In the genomic region with DNA sequence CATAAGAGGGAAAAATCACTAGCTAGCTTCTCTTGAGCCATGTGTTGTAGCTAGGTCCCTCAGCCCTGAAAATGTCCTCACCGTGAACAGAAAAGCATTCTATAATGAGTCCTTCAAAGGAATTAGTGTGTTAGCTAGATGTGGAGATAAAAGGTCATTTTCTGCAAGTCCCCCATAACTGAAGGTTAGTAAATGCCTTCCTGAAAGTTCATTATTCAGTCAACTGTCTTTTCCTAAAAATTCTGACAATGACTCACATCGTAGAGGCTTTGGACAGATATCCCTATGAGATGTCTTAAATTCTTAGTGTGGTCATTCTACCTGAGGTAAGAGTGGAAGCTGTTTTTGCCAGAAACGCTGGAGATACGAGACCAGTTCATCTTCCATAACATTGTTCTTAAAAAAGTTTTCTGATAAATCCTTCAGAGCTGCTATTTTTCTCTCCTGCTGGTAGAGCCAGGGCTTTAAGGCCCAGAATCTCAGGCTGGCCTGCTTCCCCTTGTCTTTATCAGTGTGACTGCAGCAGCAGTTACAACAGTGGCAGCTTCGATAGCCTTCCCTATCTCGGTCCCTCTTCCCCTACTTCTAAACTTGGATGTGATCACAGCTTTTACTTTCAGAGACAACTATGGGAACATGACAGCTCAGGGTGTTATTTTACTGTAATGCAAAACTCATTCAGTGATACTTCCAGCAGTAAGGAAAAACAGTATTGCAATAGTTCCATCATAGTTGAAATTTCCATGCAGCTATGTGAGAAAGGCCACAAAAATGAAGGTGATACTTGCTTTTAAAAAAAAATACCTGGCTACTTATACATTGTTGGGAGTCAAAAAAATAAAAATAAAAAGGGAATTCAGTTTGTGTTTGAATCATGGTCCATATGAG, we compare ENCODE assay signal across 1 cellular context.
TF ChIP-seq lines count a peak whose summit lies in the region.

No MANE protein-coding gene starts in this region.

TF ChIP-seq in GM23338, 12 proteins besides CTCF, POLR2A, EP300 and RAD21 (continued from another document):
- TF ChIP-seq ETS1 (IDR thresholded peaks at IDR 0.05) (no peak), ZNF331 (CRISPR knock-in tag; IDR thresholded peaks at IDR 0.05; ENCODE audit: low read depth) (no peak), ZNF114 (CRISPR knock-in tag; IDR thresholded peaks at IDR 0.05) (no peak), JUNB (IDR thresholded peaks at IDR 0.05; ENCODE audit: unreplicated experiment) (no peak)
TF ChIP-seq in GM23338: peak in this region for 0.
